In genomic region chr18:53644799-53645471, GRCh38 we compare ENCODE assay signal across 31 cellular contexts.
"Had no signal": no experiment of that assay in that cellular context is flagged by ENCODE, and none has a peak within 500 bp of the region (broad histone marks: within the 10 kb centered on the region; RNA-seq: fewer than 3 reads in every experiment).

No MANE protein-coding gene starts in this region.

- H3K4me3 ChIP-seq: adrenal gland, body of pancreas, breast epithelium, Peyer's patch, SJSA1 had no signal

- ATAC-seq: activated CD8-positive, alpha-beta T cell treated with anti-CD3 and anti-CD28 coated beads for 36 hours; activated T-cell treated with anti-CD3 and anti-CD28 coated beads, Interleukin-2, amount 50 U/mL, for 72 hours; activated T-helper 17 cell treated with anti-CD3 and anti-CD28 coated beads, Interleukin-2, amount 50 U/mL, for 72 hours; body of pancreas; PC-3 had no signal

- DNase-seq: activated CD4-positive, alpha-beta T cell treated with anti-CD3 and anti-CD28 coated beads, Interleukin-2, amount 10 ng/mL, durations not matched to agents 24 days and 14 days; activated CD4-positive, alpha-beta T cell treated with anti-CD3 and anti-CD28 coated beads, Interleukin-2, amount 50 U/mL, for 4 hours; activated CD8-positive, alpha-beta T cell treated with anti-CD3 and anti-CD28 coated beads for 36 hours; activated gamma-delta T cell; activated naive CD4-positive, alpha-beta T cell treated with Interleukin-2 at 50 U/mL for 16 hours; activated naive CD8-positive, alpha-beta T cell treated with anti-CD3 and anti-CD28 coated beads, Interleukin-2, amount 10 ng/mL, durations not matched to agents 7 days and 5 days; activated T-cell treated with anti-CD3 and anti-CD28 coated beads, Interleukin-2, amount 50 U/mL, for 1 hour; activated T-cell treated with anti-CD3 and anti-CD28 coated beads, Interleukin-2, amount 50 U/mL, for 72 hours; adrenal gland; body of pancreas; MM.1S; MV-4-11; NCI-H1092; NCI-H1417; NCI-H146; NCI-H187; NCI-H2029 treated with DMSO at 0.1 percent for 48 hours; NCI-H2107; NCI-H226; NCI-H510A; NCI-H526; NCI-H774; PC-3; Peyer's patch; SHP77; SK-N-SH had no signal

- H3K9me3 ChIP-seq: adrenal gland, body of pancreas, breast epithelium, Peyer's patch, SJSA1, SK-N-SH had no signal

- H3K27ac ChIP-seq: adrenal gland, body of pancreas, breast epithelium, KMS-11, Peyer's patch, RWPE1, SJSA1 had no signal

- H3K36me3 ChIP-seq: adrenal gland, breast epithelium, Peyer's patch, SJSA1 had no signal

- H3K4me1 ChIP-seq: adrenal gland, body of pancreas, breast epithelium, Peyer's patch, SJSA1 had no signal

- H3K4me2 ChIP-seq: KMS-11, SK-N-SH had no signal

- H3K9ac ChIP-seq: KMS-11, SK-N-SH had no signal

- H3K27me3 ChIP-seq: adrenal gland, body of pancreas, breast epithelium, Peyer's patch, SJSA1 had no signal
